10 cellular contexts compared by ENCODE assay signal in the genomic region with DNA sequence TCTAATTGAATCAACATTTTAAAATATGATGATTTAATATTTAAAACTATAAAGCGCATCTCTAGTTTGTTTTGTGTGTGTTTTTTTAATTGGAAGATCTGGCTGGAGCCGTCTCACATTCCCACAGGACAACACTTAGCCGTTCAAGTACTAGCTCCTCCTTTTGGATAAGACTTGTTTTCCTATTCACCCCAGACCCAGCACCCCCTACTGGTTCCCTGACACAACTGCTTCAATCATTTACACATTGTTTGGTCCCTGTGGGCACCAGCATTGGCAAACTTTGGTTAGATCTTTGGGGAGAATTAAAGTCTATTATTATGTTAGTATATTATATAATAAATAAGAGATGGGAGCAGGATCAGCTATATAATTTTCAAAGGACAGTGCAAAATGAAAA. TPM values are rescaled to one million over a fixed set of nuclear protein-coding genes. Genes with fewer than 3 reads are reported as not detected.
DNase-seq lines count a peak whose midpoint lies in the region; ATAC-seq and TF ChIP-seq lines count a peak whose summit lies in the region.
"Had no signal": no experiment of that assay in that cellular context is flagged by ENCODE, and none has a peak within 500 bp of the region (broad histone marks: within the 10 kb centered on the region; RNA-seq: fewer than 3 reads in every experiment).

No MANE protein-coding gene starts in this region.

- H3K9me3 Mint-ChIP-seq in activated naive CD4-positive, alpha-beta T cell treated with anti-CD3 and anti-CD28 coated beads, Interleukin-2, amount 50 U/mL, for 72 hours = no peaks in the 10 kb centered on the region

- TF ChIP-seq CTCF in KMS-11 (conservative IDR thresholded peaks at IDR 0.05; ENCODE audit: low read depth, low read length) (peak; percentile 44; the same call in 1 of the 2 replicates), choroid plexus epithelial cell (conservative IDR thresholded peaks at IDR 0.05; ENCODE audit: low read depth, low read length) (peak; percentile 58)

- H3K36me3 Mint-ChIP-seq in activated naive CD4-positive, alpha-beta T cell treated with anti-CD3 and anti-CD28 coated beads, Interleukin-2, amount 50 U/mL, for 72 hours = peaks cover 14 to 15% of the 10 kb centered on the region in 2 donors

- H3K27me3 ChIP-seq in KMS-11 (ENCODE audit: insufficient read depth, low read depth) = no peaks in the 10 kb centered on the region

- peaks cover 4% of the 10 kb centered on the region for H3K4me1 ChIP-seq in KMS-11 (ENCODE audit: low read depth, poor library complexity, severe bottlenecking)
- H3K4me1 ChIP-seq: left ventricle myocardium inferior had no signal

- no peak for ATAC-seq in HG02970 (IDR thresholded peaks at IDR 0.05; ENCODE audit: low FRiP score, unreplicated experiment)
- no peak for ATAC-seq in activated naive CD4-positive, alpha-beta T cell treated with anti-CD3 and anti-CD28 coated beads, Interleukin-2, amount 50 U/mL, for 72 hours

- peak; percentile 1 for DNase-seq in stimulated activated CD4-positive, alpha-beta T cell treated with anti-CD3 and anti-CD28 coated beads, Interleukin-1b, Interleukin-23, amount 100 ng/mL, for 48 hours
- no peak for DNase-seq in stimulated activated CD4-positive, alpha-beta T cell treated with anti-CD3 and anti-CD28 coated beads, Interleukin-4, amount 100 ng/mL, for 24 hours
- DNase-seq in choroid plexus epithelial cell (ENCODE audit: low read depth) (peak; percentile 54), mesenteric fat pad (ENCODE audit: low spot score) (no peak), LoVo (ENCODE audit: low spot score) (no peak)
- no peak for DNase-seq in activated naive CD4-positive, alpha-beta T cell treated with anti-CD3 and anti-CD28 coated beads, Interleukin-2, amount 50 U/mL, for 72 hours (ENCODE audit: low spot score in 2 of 2)
- DNase-seq: GDM1, left ventricle myocardium inferior had no signal

- no peak overlapping the region for H3K9ac ChIP-seq in KMS-11

- H3K4me3 ChIP-seq in KMS-11 (IDR thresholded peaks at IDR 0.05; ENCODE audit: insufficient read depth, low read depth, low read length) (no peak overlapping the region), choroid plexus epithelial cell (ENCODE audit: low read depth, low read length) (no peak overlapping the region)
- H3K4me3 ChIP-seq: left ventricle myocardium inferior had no signal

- no peaks in the 10 kb centered on the region for H3K36me3 ChIP-seq in KMS-11 (ENCODE audit: insufficient read depth)

- H2AFZ ChIP-seq in KMS-11 (ENCODE audit: low read depth) = no peak overlapping the region

- H3K27ac Mint-ChIP-seq in activated naive CD4-positive, alpha-beta T cell treated with anti-CD3 and anti-CD28 coated beads, Interleukin-2, amount 50 U/mL, for 72 hours = no peak overlapping the region

- no peak overlapping the region for H3K4me2 ChIP-seq in KMS-11

- H4K20me1 ChIP-seq in KMS-11 (ENCODE audit: insufficient read depth) = no peaks in the 10 kb centered on the region

- H3K79me2 ChIP-seq in KMS-11 (ENCODE audit: insufficient read depth, low read depth) = no peaks in the 10 kb centered on the region

- no peak overlapping the region for H3K27ac ChIP-seq in KMS-11
- H3K27ac ChIP-seq: left ventricle myocardium inferior had no signal

RNA-seq across cellular contexts. Expression of a gene that starts 34.5 kb away (rescaled TPM):
- total RNA-seq in mesenteric fat pad = 17.9 TPM
- total RNA-seq in activated naive CD4-positive, alpha-beta T cell treated with anti-CD3 and anti-CD28 coated beads, Interleukin-2, amount 50 U/mL, for 72 hours = 10 to 100 TPM; 32.5 to 55.0 TPM

RNA-seq across cellular contexts. Expression of a gene that starts 34.6 kb away (rescaled TPM):
- total RNA-seq in mesenteric fat pad = 14.8 TPM
- total RNA-seq in activated naive CD4-positive, alpha-beta T cell treated with anti-CD3 and anti-CD28 coated beads, Interleukin-2, amount 50 U/mL, for 72 hours = 10 to 100 TPM; 27.9 to 45.0 TPM

Comparison
In these comparisons a context has a peak if more than half of its experiments do, and no peak if none do; other contexts are left out.
1. DNase-seq: peak in stimulated activated CD4-positive, alpha-beta T cell treated with anti-CD3 and anti-CD28 coated beads, Interleukin-1b, Interleukin-23, amount 100 ng/mL, for 48 hours (single experiment) and choroid plexus epithelial cell (single experiment); none in stimulated activated CD4-positive, alpha-beta T cell treated with anti-CD3 and anti-CD28 coated beads, Interleukin-4, amount 100 ng/mL, for 24 hours (single experiment), mesenteric fat pad (single experiment), LoVo (single experiment) and activated naive CD4-positive, alpha-beta T cell treated with anti-CD3 and anti-CD28 coated beads, Interleukin-2, amount 50 U/mL, for 72 hours (0 of 2).